Comparison of ENCODE assay signal across 8 cellular contexts in the genomic region with DNA sequence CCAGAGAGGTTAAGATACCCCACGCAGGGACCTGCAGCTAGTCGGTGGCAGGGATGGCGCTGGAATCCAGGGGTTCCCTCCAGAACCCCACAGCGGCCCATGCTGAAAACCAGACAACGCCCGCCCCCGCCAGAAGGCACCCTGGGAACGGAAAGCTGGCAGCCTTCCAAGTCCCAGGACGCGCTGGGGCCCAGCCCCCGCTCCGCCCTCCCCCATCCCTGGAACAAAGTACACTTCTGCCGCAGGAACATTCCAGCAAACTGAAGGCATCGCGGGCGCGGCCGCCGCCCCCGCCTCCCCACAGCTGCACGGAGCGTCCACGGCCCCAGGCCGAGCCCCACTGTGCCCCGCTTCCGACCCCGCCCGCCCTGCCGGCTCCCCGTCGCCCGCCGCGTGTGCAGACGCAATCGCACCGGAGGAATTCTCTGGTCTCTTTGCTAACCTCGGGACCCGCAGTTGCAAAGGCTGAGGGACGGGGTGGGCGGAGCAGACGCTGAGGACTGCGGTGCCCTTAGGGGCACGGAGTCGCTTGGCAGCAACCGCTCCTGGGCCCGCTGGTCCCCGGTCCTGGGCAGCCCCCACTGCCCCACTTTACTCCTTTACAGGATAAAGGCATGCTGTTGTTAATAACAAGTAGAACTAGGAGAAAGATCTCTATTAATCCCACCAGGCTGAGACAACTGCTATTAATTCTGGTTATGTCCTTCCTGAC. TPM values are rescaled to one million over a fixed set of nuclear protein-coding genes. Genes with fewer than 3 reads are reported as not detected.
DNase-seq lines count a peak whose midpoint lies in the region; TF ChIP-seq lines count a peak whose summit lies in the region.

No MANE protein-coding gene starts in this region.

- H3K27me3 Mint-ChIP-seq in activated naive CD4-positive, alpha-beta T cell treated with anti-CD3 and anti-CD28 coated beads for 36 hours (ENCODE audit: low read depth) = peaks cover 5% of the 10 kb centered on the region

- TF ChIP-seq CTCF in HFF-Myc (IDR thresholded peaks at IDR 0.05; ENCODE audit: low read depth, low read length, missing control alignments) (no peak), neutrophil (IDR thresholded peaks at IDR 0.05) (no peak)

- no peaks in the 10 kb centered on the region for H3K27me3 ChIP-seq in neutrophil

- DNase-seq in AG08396 (ENCODE audit: low spot score) = peak; percentile 81
- peak; percentile 29 for DNase-seq in HFF-Myc (ENCODE audit: extremely low read depth, low read depth)
- peak; percentile 34 for DNase-seq in SHP77 treated with DMSO at 0.1 percent for 48 hours (lab: John Stamatoyannopoulos, UW)
- DNase-seq in activated naive CD4-positive, alpha-beta T cell treated with anti-CD3 and anti-CD28 coated beads for 36 hours = peak; percentile 60
- DNase-seq in globus pallidus (ENCODE audit: low spot score) = peak; percentile 58
- DNase-seq in substantia nigra (lab: John Stamatoyannopoulos, UW) = peak in 46 of 49 donors; percentile 10 to 94 (median 64)
- DNase-seq in COR-L47 (lab: John Stamatoyannopoulos, UW) = no peak

- no peak overlapping the region for H3K27ac Mint-ChIP-seq in activated naive CD4-positive, alpha-beta T cell treated with anti-CD3 and anti-CD28 coated beads for 36 hours

- H3K36me3 ChIP-seq in neutrophil = no peaks in the 10 kb centered on the region

- intact Hi-C loops in activated naive CD4-positive, alpha-beta T cell treated with anti-CD3 and anti-CD28 coated beads for 36 hours (cut with micrococcal nuclease) = loop anchor here (10.0 kb wide), 1 partner anchor 170 kb away; a partner anchor contains a TSS

- H3K4me3 Mint-ChIP-seq in activated naive CD4-positive, alpha-beta T cell treated with anti-CD3 and anti-CD28 coated beads for 36 hours = peak overlapping the region; percentile 67

- H3K36me3 Mint-ChIP-seq in activated naive CD4-positive, alpha-beta T cell treated with anti-CD3 and anti-CD28 coated beads for 36 hours (ENCODE audit: low read depth) = no peaks in the 10 kb centered on the region

- peaks cover 56 to 57% of the 10 kb centered on the region in 2 experiments for H3K4me1 ChIP-seq in neutrophil (ENCODE audit: control insufficient read depth in 1 of 2, insufficient read depth in 1 of 2, low read depth in 1 of 2, low read length in 1 of 2)

- peaks cover 1% of the 10 kb centered on the region for H3K9me3 Mint-ChIP-seq in activated naive CD4-positive, alpha-beta T cell treated with anti-CD3 and anti-CD28 coated beads for 36 hours

- peaks cover 16% of the 10 kb centered on the region for H3K4me1 Mint-ChIP-seq in activated naive CD4-positive, alpha-beta T cell treated with anti-CD3 and anti-CD28 coated beads for 36 hours (ENCODE audit: low read depth)

- H3K9me3 ChIP-seq in neutrophil = no peaks in the 10 kb centered on the region

- peak overlapping the region; percentile 37 for H3K4me3 ChIP-seq in HFF-Myc (replicated peaks; ENCODE audit: low read depth, low read length)
- peak overlapping the region; percentile 53 to 73 for H3K4me3 ChIP-seq in neutrophil (ENCODE audit: low read depth in 1 of 2, low read length in 1 of 2)

- H3K27ac ChIP-seq in neutrophil (peak overlapping the region; percentile 23), substantia nigra (ENCODE audit: low read depth, low read length, poor library complexity, severe bottlenecking) (peak overlapping the region; percentile 70)

- CTCF ChIA-PET in activated naive CD4-positive, alpha-beta T cell treated with anti-CD3 and anti-CD28 coated beads for 36 hours (lab: Charles Lee) = no interaction called here

RNA-seq across cellular contexts. Expression of a gene that starts 44.8 kb away (rescaled TPM):
- total RNA-seq in activated naive CD4-positive, alpha-beta T cell treated with anti-CD3 and anti-CD28 coated beads for 36 hours = not detected

RNA-seq across cellular contexts. Expression of a gene that starts 59.4 kb away (rescaled TPM):
- under 1 TPM; 0.07 to 0.15 TPM for total RNA-seq in activated naive CD4-positive, alpha-beta T cell treated with anti-CD3 and anti-CD28 coated beads for 36 hours
